13 cellular contexts compared by ENCODE assay signal in genomic region chr19:1168562-1168873, GRCh38. TPM values are rescaled to one million over a fixed set of nuclear protein-coding genes. Genes with fewer than 3 reads are reported as not detected.
A peak's percentile ranks its signal among the peaks of the same experiment; 100 is the strongest.
DNase-seq lines count a peak whose midpoint lies in the region; ATAC-seq and TF ChIP-seq lines count a peak whose summit lies in the region.
"Had no signal": no experiment of that assay in that cellular context is flagged by ENCODE, and none has a peak within 500 bp of the region (broad histone marks: within the 10 kb centered on the region; RNA-seq: fewer than 3 reads in every experiment).

No MANE protein-coding gene starts in this region.

- TF ChIP-seq CTCF in IMR-90 (conservative IDR thresholded peaks at IDR 0.05; ENCODE audit: low read depth, low read length): no peak
- TF ChIP-seq CTCF in mammary epithelial cell (conservative IDR thresholded peaks at IDR 0.05 in 1 of 2, IDR thresholded peaks at IDR 0.05 in 1 of 2; ENCODE audit: extremely low read depth in 1 of 2, insufficient read depth in 1 of 2, low read depth in 1 of 2, low read length in 2 of 2): no peak
- no peak for TF ChIP-seq CTCF in left lung (IDR thresholded peaks at IDR 0.05)
- TF ChIP-seq CTCF in smooth muscle cell (IDR thresholded peaks at IDR 0.05; ENCODE audit: borderline replicate concordance, insufficient read depth, poor library complexity, severe bottlenecking): no peak
- no peak for TF ChIP-seq CTCF in GM20000 (IDR thresholded peaks at IDR 0.05; ENCODE audit: extremely low read depth, missing control alignments)

- peak overlapping the region; percentile 91 for H3K4ac ChIP-seq in IMR-90 (ENCODE audit: low read depth, low read length)

- POLR2A ChIA-PET in IMR-90 (lab: Charles Lee; ENCODE audit: unreplicated experiment): no interaction called here

- no peak for TF ChIP-seq RAD21 in IMR-90 (IDR thresholded peaks at IDR 0.05; ENCODE audit: low read length)

- BruUV-seq in IMR-90 (replicated peaks; lab: Mats Ljungman, UMichigan) (no TSS peak), mammary epithelial cell (replicated peaks; lab: Mats Ljungman, UMichigan) (no TSS peak)

- H3K56ac ChIP-seq in IMR-90 (ENCODE audit: extremely low read depth, insufficient read depth, low read length): peak overlapping the region; percentile 29; the same call in 1 of the 2 replicates

- peak overlapping the region; percentile 89 for H4K91ac ChIP-seq in IMR-90 (ENCODE audit: insufficient read depth, low read depth, low read length)

- peaks cover 7 to 80% of the 10 kb centered on the region in 2 experiments; a peak in 2 of 4 replicates for H3K79me1 ChIP-seq in IMR-90 (ENCODE audit: low read depth in 1 of 2, low read length in 2 of 2)

- peak overlapping the region; percentile 32; the same call in 1 of the 2 replicates for H3K18ac ChIP-seq in IMR-90 (ENCODE audit: low read depth, low read length)

- H3K79me2 ChIP-seq in mammary epithelial cell (ENCODE audit: insufficient read depth, low read length) (peaks cover 100% of the 10 kb centered on the region), smooth muscle cell (ENCODE audit: low read depth) (peaks cover 77% of the 10 kb centered on the region)

- H4K5ac ChIP-seq in IMR-90 (ENCODE audit: low read depth, low read length): peak overlapping the region; percentile 47; the same call in 1 of the 2 replicates

- peaks cover 20% of the 10 kb centered on the region for H3K9me1 ChIP-seq in IMR-90 (ENCODE audit: insufficient read depth, low read length)

- H2BK5ac ChIP-seq in IMR-90 (ENCODE audit: low read depth, low read length, poor library complexity, severe bottlenecking): peak overlapping the region; percentile 92

- H2BK120ac ChIP-seq in IMR-90 (ENCODE audit: low read depth, low read length): peak overlapping the region; percentile 76; the same call in 1 of the 2 replicates

- H3K27me3 ChIP-seq in IMR-90 (ENCODE audit: control insufficient read depth, insufficient read depth, low read length) (no peaks in the 10 kb centered on the region), mammary epithelial cell (ENCODE audit: insufficient read depth, low read length) (no peaks in the 10 kb centered on the region), left lung (no peaks in the 10 kb centered on the region), smooth muscle cell (ENCODE audit: low read depth) (no peaks in the 10 kb centered on the region)

- peak overlapping the region; percentile 36; the same call in 1 of the 2 replicates for H3K23ac ChIP-seq in IMR-90 (ENCODE audit: low read depth, low read length)

- H3K9ac ChIP-seq in IMR-90 (ENCODE audit: low read depth, low read length) (peak overlapping the region; percentile 40), mammary epithelial cell (ENCODE audit: insufficient read depth, low read length) (peak overlapping the region; percentile 86), smooth muscle cell (ENCODE audit: low read depth) (peak overlapping the region; percentile 62)

- H2BK20ac ChIP-seq in IMR-90 (ENCODE audit: low read depth, low read length): no peak overlapping the region

- dilution Hi-C loops in IMR-90 (cut with HindIII; ENCODE audit: low sequenced_read_pairs, unreplicated experiment) (no loop called here), mammary epithelial cell (cut with HindIII; ENCODE audit: low sequenced_read_pairs) (no loop called here)

- intact Hi-C loops in IMR-90 (cut with micrococcal nuclease): no loop called here
- intact Hi-C loops in mammary epithelial cell (cut with micrococcal nuclease): loop anchor here (2.0 kb wide), 1 partner anchor 14 kb away; no protein-coding TSS in a partner anchor
- intact Hi-C loops in left lung (cut with DNase I): no loop called here

- peaks cover 19% of the 10 kb centered on the region for H3K36me3 ChIP-seq in IMR-90 (ENCODE audit: control insufficient read depth, insufficient read depth, low read length)
- H3K36me3 ChIP-seq in mammary epithelial cell (ENCODE audit: insufficient read depth, low read length): peaks cover 7% of the 10 kb centered on the region
- peaks cover 0 to 28% of the 10 kb centered on the region in 2 donors for H3K36me3 ChIP-seq in left lung
- no peaks in the 10 kb centered on the region for H3K36me3 ChIP-seq in smooth muscle cell (ENCODE audit: low read depth)

- peak overlapping the region; percentile 33 for H3K4me3 ChIP-seq in IMR-90 (ENCODE audit: insufficient read depth, low read depth, low read length)
- peak overlapping the region; percentile 48 to 79 (median 67) for H3K4me3 ChIP-seq in mammary epithelial cell (replicated peaks in 1 of 3; ENCODE audit: insufficient read depth in 1 of 3, low read depth in 2 of 3, low read length in 3 of 3)
- H3K4me3 ChIP-seq in left lung: peak overlapping the region; percentile 25 to 26
- no peak overlapping the region for H3K4me3 ChIP-seq in smooth muscle cell

- H3K14ac ChIP-seq in IMR-90 (replicated peaks; ENCODE audit: low read depth, low read length): peak overlapping the region; percentile 88

- in situ Hi-C loops in IMR-90 (cut with MboI; ENCODE audit: low sequenced_read_pairs): no loop called here
- in situ Hi-C loops in mammary epithelial cell (cut with MboI; ENCODE audit: low sequenced_read_pairs in 2 of 2): no loop called here

- H2BK15ac ChIP-seq in IMR-90 (ENCODE audit: low read depth, low read length): no peak overlapping the region

- no peak for DNase-seq in IMR-90
- DNase-seq in mammary epithelial cell: no peak
- no peak for DNase-seq in left lung
- no peak for DNase-seq in smooth muscle cell (lab: John Stamatoyannopoulos, UW; ENCODE audit: unreplicated experiment)
- DNase-seq in GM20000 (ENCODE audit: low spot score): no peak
- DNase-seq: activated CD4-positive, CD25-positive, alpha-beta regulatory T cell; central memory CD4-positive, alpha-beta T cell; GF-D8; NCI-H1092; NCI-H510A treated with DMSO at 0.1 percent for 48 hours had no signal

- H3F3A ChIP-seq in smooth muscle cell (ENCODE audit: low read depth): peaks cover 3% of the 10 kb centered on the region

- no peak for ATAC-seq in IMR-90 (ENCODE audit: low read depth)
- no peak for ATAC-seq in left lung
- ATAC-seq in GM19452 (IDR thresholded peaks at IDR 0.05; ENCODE audit: unreplicated experiment): no peak
- no peak for ATAC-seq in GM19455 (IDR thresholded peaks at IDR 0.05; ENCODE audit: unreplicated experiment)
- no peak for ATAC-seq in GM19023 (IDR thresholded peaks at IDR 0.05; ENCODE audit: unreplicated experiment)

- peak overlapping the region in 1 of 2 experiments; percentile 95; a peak in 1 of 4 replicates for H4K8ac ChIP-seq in IMR-90 (ENCODE audit: low read depth in 2 of 2, low read length in 2 of 2)

- peak overlapping the region; percentile 99 for H2AK9ac ChIP-seq in IMR-90 (replicated peaks; ENCODE audit: low read depth, low read length, poor library complexity)

- H3K4me2 ChIP-seq in IMR-90 (ENCODE audit: low read depth, low read length): peak overlapping the region; percentile 80; the same call in 1 of the 2 replicates
- peak overlapping the region; percentile 99 for H3K4me2 ChIP-seq in mammary epithelial cell (ENCODE audit: insufficient read depth, low read depth, low read length)
- peak overlapping the region; percentile 77 for H3K4me2 ChIP-seq in smooth muscle cell

- H3K9me3 ChIP-seq in IMR-90 (ENCODE audit: control insufficient read depth, insufficient read depth, low read length) (no peaks in the 10 kb centered on the region), mammary epithelial cell (replicated peaks; ENCODE audit: insufficient read depth, low read length) (no peaks in the 10 kb centered on the region), left lung (no peaks in the 10 kb centered on the region), smooth muscle cell (replicated peaks; ENCODE audit: low read depth) (no peaks in the 10 kb centered on the region)

- peaks cover 38% of the 10 kb centered on the region for H3K4me1 ChIP-seq in IMR-90 (ENCODE audit: control insufficient read depth, insufficient read depth, low read length)
- H3K4me1 ChIP-seq in mammary epithelial cell (ENCODE audit: insufficient read depth, low read length): peaks cover 52% of the 10 kb centered on the region
- peaks cover 26 to 80% of the 10 kb centered on the region in 2 donors for H3K4me1 ChIP-seq in left lung
- H3K4me1 ChIP-seq in smooth muscle cell (ENCODE audit: low read depth): peaks cover 16% of the 10 kb centered on the region

- H2AFZ ChIP-seq in IMR-90 (replicated peaks; ENCODE audit: low read length, poor library complexity) (peak overlapping the region; percentile 87), mammary epithelial cell (ENCODE audit: low read depth, low read length) (no peak overlapping the region), smooth muscle cell (ENCODE audit: low read depth) (no peak overlapping the region)

- peak overlapping the region; percentile 91 for H2AK5ac ChIP-seq in IMR-90 (ENCODE audit: low read depth, low read length)

- H3K27ac ChIP-seq in IMR-90 (ENCODE audit: insufficient read depth, low read length) (peak overlapping the region; percentile 90), mammary epithelial cell (ENCODE audit: insufficient read depth, low read depth, low read length) (peak overlapping the region; percentile 83), left lung (peak overlapping the region; percentile 67 to 74), smooth muscle cell (ENCODE audit: low read depth) (peak overlapping the region; percentile 63)

- 90% methylated on average over 15 of the region's 22 CpGs; no CpG with 5 or more reads in 1 of the 2 experiments for WGBS in IMR-90 (ENCODE audit: extremely low coverage in 2 of 2, insufficient read length in 1 of 2), 2 experiments
- WGBS in mammary epithelial cell (ENCODE audit: low coverage, missing lambda C conversion rate): 7% methylated on average over 15 of the region's 22 CpGs
- 72% methylated on average over 19 of the region's 22 CpGs for WGBS in smooth muscle cell (ENCODE audit: low lambda C conversion rate)

- CTCF ChIA-PET in IMR-90 (lab: Yijun Ruan, JAX) (no interaction called here), mammary epithelial cell (lab: Charles Lee; ENCODE audit: low non-redundant PET) (interaction anchor here (0.6 kb wide), 1 partner anchor 114 kb away, joined by 3 read pairs; no protein-coding TSS in a partner anchor)

- TF ChIP-seq POLR2A in IMR-90 (IDR thresholded peaks at IDR 0.05; ENCODE audit: low read depth, low read length): no peak

- H4K20me1 ChIP-seq in IMR-90 (ENCODE audit: insufficient read depth, low read length): peaks cover 84% of the 10 kb centered on the region
- no peaks in the 10 kb centered on the region for H4K20me1 ChIP-seq in mammary epithelial cell (ENCODE audit: insufficient read depth, low read length)
- H4K20me1 ChIP-seq in smooth muscle cell (ENCODE audit: low read depth): peaks cover 82% of the 10 kb centered on the region

RNA-seq across cellular contexts. Expression of gene SBNO2, which starts 5.5 kb away (rescaled TPM):
- total RNA-seq in IMR-90 (2012; rRNA removed): 13.4 and 13.6 TPM in 2 replicates
- 40.4 and 40.5 TPM in 2 replicates for polyA plus RNA-seq in IMR-90 (2012; rRNA removed)
- polyA plus RNA-seq in IMR-90 (2012; cell fraction: cytosol; rRNA removed): 16.4 and 33.2 TPM in 2 replicates
- 123 and 292 TPM in 2 replicates for polyA plus RNA-seq in IMR-90 (2012; cell fraction: nucleus; rRNA removed; ENCODE audit: low replicate concordance)
- total RNA-seq in mammary epithelial cell: 100 to 1,000 TPM in 1 of 2 donors, 10 to 100 TPM in 1; 37.0 to 108 TPM
- 22.5 TPM for polyA plus RNA-seq in mammary epithelial cell
- 34.4 TPM for polyA minus RNA-seq in mammary epithelial cell
- 100 to 1,000 TPM in 1 of 2 donors, 10 to 100 TPM in 1; 68.3 to 119 TPM for total RNA-seq in left lung
- 16.4 and 18.1 TPM in 2 replicates for total RNA-seq in smooth muscle cell
- polyA plus RNA-seq in smooth muscle cell: 17.6 and 20.9 TPM in 2 replicates

RNA-seq across cellular contexts. Expression of gene STK11, which starts 37.1 kb away (rescaled TPM):
- 39.3 and 45.0 TPM in 2 replicates for total RNA-seq in IMR-90 (2012; rRNA removed)
- 40.9 and 42.8 TPM in 2 replicates for polyA plus RNA-seq in IMR-90 (2012; rRNA removed)
- polyA plus RNA-seq in IMR-90 (2012; cell fraction: cytosol; rRNA removed): 35.6 and 50.4 TPM in 2 replicates
- 146 and 257 TPM in 2 replicates for polyA plus RNA-seq in IMR-90 (2012; cell fraction: nucleus; rRNA removed; ENCODE audit: low replicate concordance)
- total RNA-seq in mammary epithelial cell: 10 to 100 TPM; 57.7 to 67.5 TPM
- polyA plus RNA-seq in mammary epithelial cell: 32.7 TPM
- 48.3 TPM for polyA minus RNA-seq in mammary epithelial cell
- total RNA-seq in left lung: 10 to 100 TPM; 42.6 to 52.0 TPM
- total RNA-seq in smooth muscle cell: 23.6 and 29.3 TPM in 2 replicates
- polyA plus RNA-seq in smooth muscle cell: 62.3 and 79.7 TPM in 2 replicates
